Comparison of ENCODE assay signal across 21 cellular contexts in the genomic region with DNA sequence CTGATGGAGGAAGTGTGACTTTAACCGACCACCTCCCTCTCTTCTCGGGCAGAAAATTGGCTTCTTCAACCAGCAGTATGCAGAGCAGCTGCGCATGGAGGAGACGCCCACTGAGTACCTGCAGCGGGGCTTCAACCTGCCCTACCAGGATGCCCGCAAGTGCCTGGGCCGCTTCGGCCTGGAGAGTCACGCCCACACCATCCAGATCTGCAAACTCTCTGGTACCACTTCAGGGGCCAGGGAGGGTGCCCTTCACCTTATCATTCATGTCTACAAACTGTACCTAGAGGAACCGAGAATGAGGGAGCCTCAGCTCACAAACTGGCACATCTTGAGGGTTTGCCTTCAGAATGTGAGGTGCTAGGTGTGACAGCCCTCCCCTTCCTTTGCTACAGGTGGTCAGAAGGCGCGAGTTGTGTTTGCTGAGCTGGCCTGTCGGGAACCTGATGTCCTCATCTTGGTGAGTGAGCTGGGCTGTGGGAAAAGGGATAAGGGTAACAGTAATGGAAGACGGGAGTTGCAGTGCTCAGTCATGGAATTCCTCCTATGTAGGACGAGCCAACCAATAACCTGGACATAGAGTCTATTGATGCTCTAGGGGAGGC. TPM values are rescaled to one million over a fixed set of nuclear protein-coding genes. Genes with fewer than 3 reads are reported as not detected.
DNase-seq lines count a peak whose midpoint lies in the region; ATAC-seq, FAIRE-seq and TF ChIP-seq lines count a peak whose summit lies in the region.
"Had no signal": no experiment of that assay in that cellular context is flagged by ENCODE, and none has a peak within 500 bp of the region (broad histone marks: within the 10 kb centered on the region; RNA-seq: fewer than 3 reads in every experiment).

No MANE protein-coding gene starts in this region.

- H3K4me2 ChIP-seq in HepG2 (ENCODE audit: low read depth, low read length) = no peak overlapping the region

- TF ChIP-seq POLR2A in HepG2 (IDR thresholded peaks at IDR 0.05; ENCODE audit: insufficient read depth in 1 of 2, low read depth in 2 of 2, low read length in 2 of 2) = no peak
- no peak for TF ChIP-seq POLR2A in gastrocnemius medialis (IDR thresholded peaks at IDR 0.05)

- H3K36me3 ChIP-seq in CD8-positive, alpha-beta T cell (ENCODE audit: insufficient read depth, low read length) = peaks cover 48% of the 10 kb centered on the region
- H3K36me3 ChIP-seq in HepG2 (replicated peaks in 1 of 2; ENCODE audit: control insufficient read depth in 1 of 2, insufficient read depth in 2 of 2, low read length in 2 of 2) = peaks cover 33 to 79% of the 10 kb centered on the region in 2 experiments
- peaks cover 4 to 94% of the 10 kb centered on the region in 2 donors for H3K36me3 ChIP-seq in gastrocnemius medialis

- H3K27me3 Mint-ChIP-seq in CD8-positive, alpha-beta T cell (ENCODE audit: low read depth) = no peaks in the 10 kb centered on the region
- H3K27me3 Mint-ChIP-seq: activated naive CD4-positive, alpha-beta T cell treated with anti-CD3 and anti-CD28 coated beads, Interleukin-2, amount 50 U/mL, for 24 hours; CD4-positive, CD25-positive, alpha-beta regulatory T cell had no signal

- H3K9me3 ChIP-seq in CD8-positive, alpha-beta T cell (ENCODE audit: low read length) = no peaks in the 10 kb centered on the region
- H3K9me3 ChIP-seq in HepG2 (ENCODE audit: low read length) = no peaks in the 10 kb centered on the region
- H3K9me3 ChIP-seq in gastrocnemius medialis = no peaks in the 10 kb centered on the region

- no peak for TF ChIP-seq RAD21 in HepG2 (CRISPR knock-in tag; IDR thresholded peaks at IDR 0.05)

- no peaks in the 10 kb centered on the region for H3K4me1 ChIP-seq in CD8-positive, alpha-beta T cell (ENCODE audit: insufficient read depth, low read length)
- no peaks in the 10 kb centered on the region for H3K4me1 ChIP-seq in HepG2 (ENCODE audit: insufficient read depth, low read length)
- H3K4me1 ChIP-seq in gastrocnemius medialis = peaks cover 0 to 4% of the 10 kb centered on the region in 2 donors

- intact Hi-C loops in CD8-positive, alpha-beta T cell (cut with DNase I, micrococcal nuclease) = no loop called here
- intact Hi-C loops in HepG2 (cut with micrococcal nuclease; ENCODE audit: unreplicated experiment) = no loop called here
- intact Hi-C loops in gastrocnemius medialis (cut with DNase I; ENCODE audit: low total_unique reads) = no loop called here

- H2AFZ ChIP-seq in HepG2 (ENCODE audit: low read length) = no peak overlapping the region

- no peak overlapping the region for H3K4me3 ChIP-seq in CD8-positive, alpha-beta T cell (ENCODE audit: low read depth, low read length)
- H3K4me3 ChIP-seq in HepG2 (replicated peaks in 1 of 3; ENCODE audit: insufficient read depth in 1 of 3, low read depth in 2 of 3, low read length in 3 of 3) = no peak overlapping the region
- H3K4me3 ChIP-seq in gastrocnemius medialis = no peak overlapping the region

- H3K9ac ChIP-seq in HepG2 (ENCODE audit: insufficient read depth, low read depth, low read length) = no peak overlapping the region

- in situ Hi-C loops in HepG2 (cut with HindIII; ENCODE audit: extremely low pct_ligation_motif_present, low pct_unique_long_range_greater_than_20kb) = no loop called here
- in situ Hi-C loops in gastrocnemius medialis (cut with MboI; ENCODE audit: low sequenced_read_pairs in 4 of 4) = no loop called here

- TF ChIP-seq CTCF in CD8-positive, alpha-beta T cell (IDR thresholded peaks at IDR 0.05) = no peak
- TF ChIP-seq CTCF in VCaP (conservative IDR thresholded peaks at IDR 0.05) = no peak
- no peak for TF ChIP-seq CTCF in HepG2 (CRISPR knock-in tag; IDR thresholded peaks at IDR 0.05)
- no peak for TF ChIP-seq CTCF in gastrocnemius medialis (IDR thresholded peaks at IDR 0.05 in 4 of 5, conservative IDR thresholded peaks at IDR 0.05 in 1 of 5)

- H3K79me2 ChIP-seq in HepG2 (ENCODE audit: insufficient read depth, low read length) = no peaks in the 10 kb centered on the region

- peaks cover 82% of the 10 kb centered on the region for H3K36me3 Mint-ChIP-seq in CD8-positive, alpha-beta T cell

- POLR2A ChIA-PET in CD8-positive, alpha-beta T cell (lab: Charles Lee) = interaction anchor here (1.3 kb wide), 2 partner anchors 9 to 96 kb away, joined by 3 read pairs; no protein-coding TSS in a partner anchor
- POLR2A ChIA-PET in HepG2 (lab: Yijun Ruan, JAX) = interaction anchor here (1.6 to 2.0 kb wide), 3 partner anchors 11 to 24 kb away, joined by 7 to 16 read pairs (median 7); partner anchors contain the start of gene ABCF1

- TF ChIP-seq EP300 in HepG2 (IDR thresholded peaks at IDR 0.05; ENCODE audit: low read depth in 2 of 2, low read length in 2 of 2) (no peak), HepG2 (CRISPR knock-in tag; IDR thresholded peaks at IDR 0.05; ENCODE audit: borderline replicate concordance) (no peak)

- H3K27ac ChIP-seq in CD8-positive, alpha-beta T cell (ENCODE audit: low read depth, low read length) = no peak overlapping the region
- H3K27ac ChIP-seq in VCaP (peak overlapping the region; percentile 77), HepG2 (ENCODE audit: extremely low read length, insufficient read depth, low read length) (no peak overlapping the region), gastrocnemius medialis (peak overlapping the region; percentile 61 to 77 (median 71))

- no peak for ATAC-seq in CD8-positive, alpha-beta T cell
- ATAC-seq in HepG2 = peak; percentile 11; the same call in 2 of the 3 replicates
- ATAC-seq in gastrocnemius medialis = no peak
- no peak for ATAC-seq in HG02763 (IDR thresholded peaks at IDR 0.05; ENCODE audit: unreplicated experiment)
- ATAC-seq in GM21825 (IDR thresholded peaks at IDR 0.05; ENCODE audit: unreplicated experiment) = no peak
- ATAC-seq: left colon had no signal

- H3K4me1 Mint-ChIP-seq in CD8-positive, alpha-beta T cell (ENCODE audit: low read depth) = peaks cover 8% of the 10 kb centered on the region
- H3K4me1 Mint-ChIP-seq: neural crest cell had no signal

- FAIRE-seq in HepG2 (lab: Jason Lieb, UNC) = no peak
- FAIRE-seq: GM12892 had no signal

- BruUV-seq in HepG2 (replicated peaks; lab: Mats Ljungman, UMichigan) = no TSS peak

- H4K20me1 ChIP-seq in HepG2 (ENCODE audit: insufficient read depth, low read length) = no peaks in the 10 kb centered on the region

- H3K27ac Mint-ChIP-seq in CD8-positive, alpha-beta T cell = peak overlapping the region; percentile 30

- no peak for DNase-seq in CD8-positive, alpha-beta T cell
- DNase-seq in HepG2 (ENCODE audit: low spot score) = no peak
- DNase-seq in gastrocnemius medialis = no peak
- DNase-seq in NOMO-1 (lab: John Stamatoyannopoulos, UW; ENCODE audit: unreplicated experiment in 2 of 2) = no peak
- no peak for DNase-seq in anterior cingulate cortex (lab: John Stamatoyannopoulos, UW)
- DNase-seq: activated CD8-positive, alpha-beta memory T cell treated with anti-CD3 and anti-CD28 coated beads for 24 hours; CD4-positive, CD25-positive, alpha-beta regulatory T cell; DMS53; effector CD8-positive, alpha-beta T cell; GOT3; left colon; NCI-H1092; NCI-H2081 treated with DMSO at 0.1 percent for 48 hours; stimulated activated CD4-positive, alpha-beta T cell treated with anti-CD3 and anti-CD28 coated beads, Interleukin-12 subunit alpha, Interleukin-12 subunit beta, amount 100 ng/mL, for 4 hours; T-helper 9 cell had no signal

- CTCF ChIA-PET in CD8-positive, alpha-beta T cell (lab: Charles Lee) = interaction anchor here (0.9 to 5.8 kb wide), 8 partner anchors 7 to 139 kb away, joined by 3 to 40 read pairs (median 10); no protein-coding TSS in a partner anchor
- CTCF ChIA-PET in HepG2 (lab: Yijun Ruan, JAX; ENCODE audit: low intra/inter-chr PET ratio, low total read pairs) = no interaction called here

- no peak overlapping the region for H3K4me3 Mint-ChIP-seq in CD8-positive, alpha-beta T cell
- H3K4me3 Mint-ChIP-seq: activated naive CD4-positive, alpha-beta T cell treated with anti-CD3 and anti-CD28 coated beads, Interleukin-2, amount 50 U/mL, for 24 hours; CD4-positive, CD25-positive, alpha-beta regulatory T cell; neural crest cell had no signal

- no peaks in the 10 kb centered on the region for H3K27me3 ChIP-seq in CD8-positive, alpha-beta T cell (ENCODE audit: insufficient read depth, low read length)
- H3K27me3 ChIP-seq in HepG2 (ENCODE audit: control insufficient read depth in 1 of 2, insufficient read depth in 2 of 2, low read length in 2 of 2) = no peaks in the 10 kb centered on the region
- H3K27me3 ChIP-seq in gastrocnemius medialis = no peaks in the 10 kb centered on the region

- H3K9me3 Mint-ChIP-seq in CD8-positive, alpha-beta T cell = no peaks in the 10 kb centered on the region
- H3K9me3 Mint-ChIP-seq: activated naive CD4-positive, alpha-beta T cell treated with anti-CD3 and anti-CD28 coated beads, Interleukin-2, amount 50 U/mL, for 24 hours; CD4-positive, CD25-positive, alpha-beta regulatory T cell; neural crest cell had no signal

- WGBS in HepG2 (ENCODE audit: low lambda C conversion rate) = 97% methylated on average over 15 of the region's 15 CpGs

RNA-seq across cellular contexts. Expression of gene ABCF1, which starts 18.6 kb away (rescaled TPM):
- 100 to 1,000 TPM; 121 to 130 TPM for total RNA-seq in CD8-positive, alpha-beta T cell
- total RNA-seq in HepG2 (2016; rRNA removed; fragmentation: Illumina TruSeq; extraction: Trizol) (98.9 and 104 TPM in 2 replicates), gastrocnemius medialis (100 to 1,000 TPM in 3 of 4 donors, 10 to 100 TPM in 1; 55.8 to 122 (median 111) TPM)
- total RNA-seq in HepG2 (2016; cell fraction: cytosol; rRNA removed; fragmentation: Illumina TruSeq; extraction: Trizol; ENCODE audit: low read depth) = 8.1 and 8.9 TPM in 2 replicates
- 89.2 and 106 TPM in 2 replicates for total RNA-seq in HepG2 (2016; cell fraction: insoluble cytoplasmic fraction; rRNA removed; fragmentation: Illumina TruSeq; extraction: Trizol)
- 23.0 and 27.5 TPM in 2 replicates for total RNA-seq in HepG2 (2016; cell fraction: membrane; rRNA removed; fragmentation: Illumina TruSeq; extraction: Trizol)
- total RNA-seq in HepG2 (2016; cell fraction: nucleus; rRNA removed; fragmentation: Illumina TruSeq; extraction: Trizol) = 61.2 and 71.0 TPM in 2 replicates
- polyA plus RNA-seq in HepG2 (2011; rRNA removed) = 25.4 and 33.7 TPM in 2 replicates
- polyA plus RNA-seq in HepG2 (2011; cell fraction: cytosol; rRNA removed) = 35.0 and 35.5 TPM in 2 replicates
- polyA plus RNA-seq in HepG2 (2011; cell fraction: nucleus; rRNA removed) = 75.1 and 116 TPM in 2 replicates
- 50.5 and 61.2 TPM in 2 replicates for polyA plus RNA-seq in HepG2 (2012)
- polyA plus RNA-seq in HepG2 (2016; cell fraction: cytosol; fragmentation: Illumina TruSeq; extraction: Trizol; ENCODE audit: low read depth) = 5.5 and 7.0 TPM in 2 replicates
- 87.5 and 108 TPM in 2 replicates for polyA plus RNA-seq in HepG2 (2016; cell fraction: insoluble cytoplasmic fraction; fragmentation: Illumina TruSeq; extraction: Trizol; ENCODE audit: low read depth)
- polyA plus RNA-seq in HepG2 (2016; cell fraction: membrane; fragmentation: Illumina TruSeq; extraction: Trizol; ENCODE audit: low read depth) = 13.4 and 16.7 TPM in 2 replicates
- polyA plus RNA-seq in HepG2 (2016; cell fraction: nucleus; fragmentation: Illumina TruSeq; extraction: Trizol; ENCODE audit: insufficient read depth, low read depth) = 107 and 118 TPM in 2 replicates
- 69.0 and 79.0 TPM in 2 replicates for polyA minus RNA-seq in HepG2 (2011; rRNA and poly(A)+ RNA removed; ENCODE audit: low replicate concordance)
- 37.8 and 41.4 TPM in 2 replicates for polyA minus RNA-seq in HepG2 (2011; cell fraction: cytosol; rRNA and poly(A)+ RNA removed)
- polyA minus RNA-seq in HepG2 (2011; cell fraction: nucleus; rRNA and poly(A)+ RNA removed) = 51.5 and 64.8 TPM in 2 replicates

RNA-seq across cellular contexts. Expression of gene PPP1R10, which starts 27.2 kb away (rescaled TPM):
- total RNA-seq in CD8-positive, alpha-beta T cell = 10 to 100 TPM; 85.5 to 95.4 TPM
- total RNA-seq in HepG2 (2016; rRNA removed; fragmentation: Illumina TruSeq; extraction: Trizol) (19.5 and 38.4 TPM in 2 replicates), gastrocnemius medialis (10 to 100 TPM; 24.1 to 31.5 (median 27.0) TPM)
- total RNA-seq in HepG2 (2016; cell fraction: cytosol; rRNA removed; fragmentation: Illumina TruSeq; extraction: Trizol; ENCODE audit: low read depth) = 5.1 and 5.4 TPM in 2 replicates
- total RNA-seq in HepG2 (2016; cell fraction: insoluble cytoplasmic fraction; rRNA removed; fragmentation: Illumina TruSeq; extraction: Trizol) = 13.2 and 42.6 TPM in 2 replicates
- total RNA-seq in HepG2 (2016; cell fraction: membrane; rRNA removed; fragmentation: Illumina TruSeq; extraction: Trizol) = 19.2 and 21.3 TPM in 2 replicates
- total RNA-seq in HepG2 (2016; cell fraction: nucleus; rRNA removed; fragmentation: Illumina TruSeq; extraction: Trizol) = 91.7 and 92.9 TPM in 2 replicates
- 24.2 and 26.3 TPM in 2 replicates for polyA plus RNA-seq in HepG2 (2011; rRNA removed)
- 7.9 and 8.8 TPM in 2 replicates for polyA plus RNA-seq in HepG2 (2011; cell fraction: cytosol; rRNA removed)
- 65.0 and 73.1 TPM in 2 replicates for polyA plus RNA-seq in HepG2 (2011; cell fraction: nucleus; rRNA removed)
- 21.8 and 27.4 TPM in 2 replicates for polyA plus RNA-seq in HepG2 (2012)
- polyA plus RNA-seq in HepG2 (2016; cell fraction: cytosol; fragmentation: Illumina TruSeq; extraction: Trizol; ENCODE audit: low read depth) = 1.3 and 1.7 TPM in 2 replicates
- 13.5 and 21.2 TPM in 2 replicates for polyA plus RNA-seq in HepG2 (2016; cell fraction: insoluble cytoplasmic fraction; fragmentation: Illumina TruSeq; extraction: Trizol; ENCODE audit: low read depth)
- 3.0 and 3.3 TPM in 2 replicates for polyA plus RNA-seq in HepG2 (2016; cell fraction: membrane; fragmentation: Illumina TruSeq; extraction: Trizol; ENCODE audit: low read depth)
- polyA plus RNA-seq in HepG2 (2016; cell fraction: nucleus; fragmentation: Illumina TruSeq; extraction: Trizol; ENCODE audit: insufficient read depth, low read depth) = 51.3 and 58.2 TPM in 2 replicates
- 75.0 and 146 TPM in 2 replicates for polyA minus RNA-seq in HepG2 (2011; rRNA and poly(A)+ RNA removed; ENCODE audit: low replicate concordance)
- polyA minus RNA-seq in HepG2 (2011; cell fraction: cytosol; rRNA and poly(A)+ RNA removed) = 20.5 and 21.2 TPM in 2 replicates
- 501 and 572 TPM in 2 replicates for polyA minus RNA-seq in HepG2 (2011; cell fraction: nucleus; rRNA and poly(A)+ RNA removed)

RNA-seq across cellular contexts. Expression of gene MRPS18B, which starts 27.8 kb away (rescaled TPM):
- total RNA-seq in CD8-positive, alpha-beta T cell = 10 to 100 TPM; 13.5 to 16.4 TPM
- total RNA-seq in HepG2 (2016; rRNA removed; fragmentation: Illumina TruSeq; extraction: Trizol) (125 and 143 TPM in 2 replicates), gastrocnemius medialis (100 to 1,000 TPM; 155 to 211 (median 167) TPM)
- 32.6 TPM in 2 replicates for total RNA-seq in HepG2 (2016; cell fraction: cytosol; rRNA removed; fragmentation: Illumina TruSeq; extraction: Trizol; ENCODE audit: low read depth)
- total RNA-seq in HepG2 (2016; cell fraction: insoluble cytoplasmic fraction; rRNA removed; fragmentation: Illumina TruSeq; extraction: Trizol) = 120 and 146 TPM in 2 replicates
- 53.3 and 56.2 TPM in 2 replicates for total RNA-seq in HepG2 (2016; cell fraction: membrane; rRNA removed; fragmentation: Illumina TruSeq; extraction: Trizol)
- 38.3 and 39.9 TPM in 2 replicates for total RNA-seq in HepG2 (2016; cell fraction: nucleus; rRNA removed; fragmentation: Illumina TruSeq; extraction: Trizol)
- 120 and 131 TPM in 2 replicates for polyA plus RNA-seq in HepG2 (2011; rRNA removed)
- polyA plus RNA-seq in HepG2 (2011; cell fraction: cytosol; rRNA removed) = 137 and 149 TPM in 2 replicates
- 25.6 and 35.8 TPM in 2 replicates for polyA plus RNA-seq in HepG2 (2011; cell fraction: nucleus; rRNA removed)
- 83.8 and 84.0 TPM in 2 replicates for polyA plus RNA-seq in HepG2 (2012)
- 28.1 and 28.2 TPM in 2 replicates for polyA plus RNA-seq in HepG2 (2016; cell fraction: cytosol; fragmentation: Illumina TruSeq; extraction: Trizol; ENCODE audit: low read depth)
- 143 and 157 TPM in 2 replicates for polyA plus RNA-seq in HepG2 (2016; cell fraction: insoluble cytoplasmic fraction; fragmentation: Illumina TruSeq; extraction: Trizol; ENCODE audit: low read depth)
- 41.0 and 43.8 TPM in 2 replicates for polyA plus RNA-seq in HepG2 (2016; cell fraction: membrane; fragmentation: Illumina TruSeq; extraction: Trizol; ENCODE audit: low read depth)
- polyA plus RNA-seq in HepG2 (2016; cell fraction: nucleus; fragmentation: Illumina TruSeq; extraction: Trizol; ENCODE audit: insufficient read depth, low read depth) = 60.4 and 64.4 TPM in 2 replicates
- 114 and 157 TPM in 2 replicates for polyA minus RNA-seq in HepG2 (2011; rRNA and poly(A)+ RNA removed; ENCODE audit: low replicate concordance)
- 64.3 and 74.7 TPM in 2 replicates for polyA minus RNA-seq in HepG2 (2011; cell fraction: cytosol; rRNA and poly(A)+ RNA removed)
- 20.7 and 27.8 TPM in 2 replicates for polyA minus RNA-seq in HepG2 (2011; cell fraction: nucleus; rRNA and poly(A)+ RNA removed)

RNA-seq across cellular contexts. Expression of gene PRR3, which starts 32.8 kb away (rescaled TPM):
- total RNA-seq in CD8-positive, alpha-beta T cell = 10 to 100 TPM; 11.3 to 13.3 TPM
- 13.9 and 14.6 TPM in 2 replicates for total RNA-seq in HepG2 (2016; rRNA removed; fragmentation: Illumina TruSeq; extraction: Trizol)
- total RNA-seq in HepG2 (2016; cell fraction: cytosol; rRNA removed; fragmentation: Illumina TruSeq; extraction: Trizol; ENCODE audit: low read depth) = 6.5 and 6.6 TPM in 2 replicates
- total RNA-seq in HepG2 (2016; cell fraction: insoluble cytoplasmic fraction; rRNA removed; fragmentation: Illumina TruSeq; extraction: Trizol) = 13.8 and 15.5 TPM in 2 replicates
- total RNA-seq in HepG2 (2016; cell fraction: membrane; rRNA removed; fragmentation: Illumina TruSeq; extraction: Trizol) = 12.6 and 13.1 TPM in 2 replicates
- total RNA-seq in HepG2 (2016; cell fraction: nucleus; rRNA removed; fragmentation: Illumina TruSeq; extraction: Trizol) = 11.4 and 14.4 TPM in 2 replicates
- 20.6 and 21.2 TPM in 2 replicates for polyA plus RNA-seq in HepG2 (2011; rRNA removed)
- 14.8 and 17.1 TPM in 2 replicates for polyA plus RNA-seq in HepG2 (2011; cell fraction: cytosol; rRNA removed)
- polyA plus RNA-seq in HepG2 (2011; cell fraction: nucleus; rRNA removed) = 16.1 and 23.0 TPM in 2 replicates
- 12.5 and 15.6 TPM in 2 replicates for polyA plus RNA-seq in HepG2 (2012)
- polyA plus RNA-seq in HepG2 (2016; cell fraction: cytosol; fragmentation: Illumina TruSeq; extraction: Trizol; ENCODE audit: low read depth) = 5.9 and 6.1 TPM in 2 replicates
- polyA plus RNA-seq in HepG2 (2016; cell fraction: insoluble cytoplasmic fraction; fragmentation: Illumina TruSeq; extraction: Trizol; ENCODE audit: low read depth) = 27.5 and 29.3 TPM in 2 replicates
- polyA plus RNA-seq in HepG2 (2016; cell fraction: membrane; fragmentation: Illumina TruSeq; extraction: Trizol; ENCODE audit: low read depth) = 13.6 and 13.9 TPM in 2 replicates
- polyA plus RNA-seq in HepG2 (2016; cell fraction: nucleus; fragmentation: Illumina TruSeq; extraction: Trizol; ENCODE audit: insufficient read depth, low read depth) = 25.4 and 26.7 TPM in 2 replicates
- polyA minus RNA-seq in HepG2 (2011; rRNA and poly(A)+ RNA removed; ENCODE audit: low replicate concordance) = 34.9 and 73.8 TPM in 2 replicates
- 4.9 and 5.8 TPM in 2 replicates for polyA minus RNA-seq in HepG2 (2011; cell fraction: cytosol; rRNA and poly(A)+ RNA removed)
- polyA minus RNA-seq in HepG2 (2011; cell fraction: nucleus; rRNA and poly(A)+ RNA removed) = 20.6 and 27.1 TPM in 2 replicates
- 1 to 10 TPM in 3 of 4 donors, under 1 TPM in 1; 0.75 to 1.6 (median 1.3) TPM for total RNA-seq in gastrocnemius medialis

RNA-seq across cellular contexts. Expression of gene GNL1, which starts 33.6 kb away (rescaled TPM):
- 100 to 1,000 TPM; 148 to 159 TPM for total RNA-seq in CD8-positive, alpha-beta T cell
- total RNA-seq in HepG2 (2016; rRNA removed; fragmentation: Illumina TruSeq; extraction: Trizol) (54.8 and 55.6 TPM in 2 replicates), gastrocnemius medialis (10 to 100 TPM; 13.2 to 16.0 (median 14.9) TPM)
- total RNA-seq in HepG2 (2016; cell fraction: cytosol; rRNA removed; fragmentation: Illumina TruSeq; extraction: Trizol; ENCODE audit: low read depth) = 11.5 and 14.7 TPM in 2 replicates
- 48.5 and 56.5 TPM in 2 replicates for total RNA-seq in HepG2 (2016; cell fraction: insoluble cytoplasmic fraction; rRNA removed; fragmentation: Illumina TruSeq; extraction: Trizol)
- 23.9 and 27.8 TPM in 2 replicates for total RNA-seq in HepG2 (2016; cell fraction: membrane; rRNA removed; fragmentation: Illumina TruSeq; extraction: Trizol)
- 27.7 and 34.5 TPM in 2 replicates for total RNA-seq in HepG2 (2016; cell fraction: nucleus; rRNA removed; fragmentation: Illumina TruSeq; extraction: Trizol)
- polyA plus RNA-seq in HepG2 (2011; rRNA removed) = 35.0 and 46.8 TPM in 2 replicates
- polyA plus RNA-seq in HepG2 (2011; cell fraction: cytosol; rRNA removed) = 25.1 and 32.1 TPM in 2 replicates
- polyA plus RNA-seq in HepG2 (2011; cell fraction: nucleus; rRNA removed) = 40.6 and 54.9 TPM in 2 replicates
- 45.3 and 50.3 TPM in 2 replicates for polyA plus RNA-seq in HepG2 (2012)
- 12.7 and 15.8 TPM in 2 replicates for polyA plus RNA-seq in HepG2 (2016; cell fraction: cytosol; fragmentation: Illumina TruSeq; extraction: Trizol; ENCODE audit: low read depth)
- polyA plus RNA-seq in HepG2 (2016; cell fraction: insoluble cytoplasmic fraction; fragmentation: Illumina TruSeq; extraction: Trizol; ENCODE audit: low read depth) = 53.9 and 60.5 TPM in 2 replicates
- polyA plus RNA-seq in HepG2 (2016; cell fraction: membrane; fragmentation: Illumina TruSeq; extraction: Trizol; ENCODE audit: low read depth) = 19.5 and 25.2 TPM in 2 replicates
- polyA plus RNA-seq in HepG2 (2016; cell fraction: nucleus; fragmentation: Illumina TruSeq; extraction: Trizol; ENCODE audit: insufficient read depth, low read depth) = 84.3 and 89.3 TPM in 2 replicates
- 34.2 and 47.6 TPM in 2 replicates for polyA minus RNA-seq in HepG2 (2011; rRNA and poly(A)+ RNA removed; ENCODE audit: low replicate concordance)
- polyA minus RNA-seq in HepG2 (2011; cell fraction: cytosol; rRNA and poly(A)+ RNA removed) = 22.4 and 23.5 TPM in 2 replicates
- 22.4 and 27.0 TPM in 2 replicates for polyA minus RNA-seq in HepG2 (2011; cell fraction: nucleus; rRNA and poly(A)+ RNA removed)

Comparison
In these comparisons a context has a peak if more than half of its experiments do, and no peak if none do; other contexts are left out.
1. H3K27ac ChIP-seq: peak in VCaP (single experiment) and gastrocnemius medialis (4 of 4); none in CD8-positive, alpha-beta T cell (single experiment) and HepG2 (single experiment).